In genomic region chr10:123769647-123770046, GRCh38 we compare ENCODE assay signal across 19 cellular contexts.
A peak's percentile ranks its signal among the peaks of the same experiment; 100 is the strongest.
DNase-seq lines count a peak whose midpoint lies in the region; ATAC-seq and TF ChIP-seq lines count a peak whose summit lies in the region.
"Had no signal": no experiment of that assay in that cellular context is flagged by ENCODE, and none has a peak within 500 bp of the region (broad histone marks: within the 10 kb centered on the region; RNA-seq: fewer than 3 reads in every experiment).

No MANE protein-coding gene starts in this region.

- H3K4me3 Mint-ChIP-seq in activated naive CD8-positive, alpha-beta T cell treated with anti-CD3 and anti-CD28 coated beads for 36 hours, result no peak overlapping the region
- H3K4me3 Mint-ChIP-seq: B cell; CD4-positive, CD25-positive, alpha-beta regulatory T cell; CD8-positive, alpha-beta T cell had no signal

- H3K27ac ChIP-seq in stomach smooth muscle (ENCODE audit: low read length), result peak overlapping the region; percentile 41
- H3K27ac ChIP-seq: BLaER1, C4-2B had no signal

- H3K27me3 Mint-ChIP-seq in activated naive CD8-positive, alpha-beta T cell treated with anti-CD3 and anti-CD28 coated beads for 36 hours, result peaks cover 54% of the 10 kb centered on the region
- H3K27me3 Mint-ChIP-seq: CD4-positive, CD25-positive, alpha-beta regulatory T cell had no signal

- H3K9me3 ChIP-seq in stomach smooth muscle (ENCODE audit: control insufficient read depth in 2 of 2, low read length in 2 of 2), result no peaks in the 10 kb centered on the region

- no peaks in the 10 kb centered on the region for H3K27me3 ChIP-seq in stomach smooth muscle (ENCODE audit: control insufficient read depth in 1 of 2, insufficient read depth in 2 of 2, low read length in 2 of 2)

- H3K4me3 ChIP-seq in fibroblast of villous mesenchyme (ENCODE audit: low read depth, low read length) (no peak overlapping the region), stomach smooth muscle (ENCODE audit: low read length in 2 of 2) (no peak overlapping the region)
- H3K4me3 ChIP-seq: BLaER1 had no signal

- H3K27ac Mint-ChIP-seq in activated naive CD8-positive, alpha-beta T cell treated with anti-CD3 and anti-CD28 coated beads for 36 hours, result no peak overlapping the region
- H3K27ac Mint-ChIP-seq: B cell; CD4-positive, CD25-positive, alpha-beta regulatory T cell; CD8-positive, alpha-beta T cell had no signal

- no peak for ATAC-seq in GM18519 (IDR thresholded peaks at IDR 0.05; ENCODE audit: low FRiP score, unreplicated experiment)
- ATAC-seq: CD8-positive, alpha-beta T cell; HCT116 had no signal

- H3K9ac ChIP-seq in stomach smooth muscle (ENCODE audit: low read length in 2 of 2), result no peak overlapping the region
- H3K9ac ChIP-seq: BLaER1 had no signal

- peaks cover 8% of the 10 kb centered on the region for H3K4me1 Mint-ChIP-seq in activated naive CD8-positive, alpha-beta T cell treated with anti-CD3 and anti-CD28 coated beads for 36 hours
- H3K4me1 Mint-ChIP-seq: B cell; CD4-positive, CD25-positive, alpha-beta regulatory T cell had no signal

- peaks cover 12% of the 10 kb centered on the region for H3K9me3 Mint-ChIP-seq in activated naive CD8-positive, alpha-beta T cell treated with anti-CD3 and anti-CD28 coated beads for 36 hours

- peaks cover 7% of the 10 kb centered on the region for H3K4me1 ChIP-seq in stomach smooth muscle (ENCODE audit: control insufficient read depth, insufficient read depth, low read length)
- H3K4me1 ChIP-seq: BLaER1, Caco-2 had no signal

- DNase-seq in amniotic epithelial cell (ENCODE audit: low read depth) (peak; percentile 1), fibroblast of gingiva (ENCODE audit: low read depth) (peak; percentile 14), fibroblast of villous mesenchyme (ENCODE audit: low read depth) (peak; percentile 2), NCI-H2107 treated with DMSO at 0.1 percent for 48 hours (lab: John Stamatoyannopoulos, UW; ENCODE audit: unreplicated experiment) (no peak), HT-29 (ENCODE audit: low spot score) (no peak)
- no peak for DNase-seq in activated naive CD8-positive, alpha-beta T cell treated with anti-CD3 and anti-CD28 coated beads for 36 hours
- DNase-seq: Caco-2; CD4-positive, CD25-positive, alpha-beta regulatory T cell; CD8-positive, alpha-beta T cell; DMS153; DND-41; GOT3; H7 had no signal

- H3K36me3 Mint-ChIP-seq in activated naive CD8-positive, alpha-beta T cell treated with anti-CD3 and anti-CD28 coated beads for 36 hours, result peaks cover 7% of the 10 kb centered on the region
- H3K36me3 Mint-ChIP-seq: CD4-positive, CD25-positive, alpha-beta regulatory T cell; CD8-positive, alpha-beta T cell had no signal

- H3K36me3 ChIP-seq in stomach smooth muscle (ENCODE audit: control insufficient read depth in 2 of 2, insufficient read depth in 2 of 2, low read length in 2 of 2), result peaks cover 31 to 47% of the 10 kb centered on the region in 2 donors
- H3K36me3 ChIP-seq: BLaER1 had no signal

- TF ChIP-seq CTCF in fibroblast of villous mesenchyme (IDR thresholded peaks at IDR 0.05; ENCODE audit: insufficient read depth, low read depth, low read length), result no peak

Comparison
In these comparisons a context has a peak if more than half of its experiments do, and no peak if none do; other contexts are left out.
1. DNase-seq: peak in amniotic epithelial cell (single experiment), fibroblast of gingiva (single experiment) and fibroblast of villous mesenchyme (single experiment); none in NCI-H2107 treated with DMSO at 0.1 percent for 48 hours (single experiment), HT-29 (single experiment) and activated naive CD8-positive, alpha-beta T cell treated with anti-CD3 and anti-CD28 coated beads for 36 hours (single experiment).